In genomic region chr3:14178247-14179113, GRCh38 we compare ENCODE assay signal across 8 cellular contexts. TPM values are rescaled to one million over a fixed set of nuclear protein-coding genes. Genes with fewer than 3 reads are reported as not detected.
DNase-seq lines count a peak whose midpoint lies in the region; ATAC-seq and TF ChIP-seq lines count a peak whose summit lies in the region.

Gene LSM3 (plus strand): TSS chr3:14178817. CDS start chr3:14178861, 44 bp downstream.
Gene XPC (minus strand): TSS chr3:14178601. CDS start chr3:14178568, 33 bp downstream.

- peak within 1 kb of the TSS; percentile 91 for H3K4me3 ChIP-seq in left ventricle myocardium inferior

- H3K9me3 Mint-ChIP-seq in progenitor cell of endocrine pancreas (ENCODE audit: low read depth): no peaks in the 10 kb centered on the region

- peaks cover 31% of the 10 kb centered on the region for H3K4me1 Mint-ChIP-seq in progenitor cell of endocrine pancreas (ENCODE audit: low read depth)

- intact Hi-C loops in left ventricle myocardium inferior (cut with micrococcal nuclease): no loop called here

- H3K27ac ChIP-seq in angular gyrus (ENCODE audit: low read depth, low read length): peak within 1 kb of the TSS; percentile 95
- H3K27ac ChIP-seq in left ventricle myocardium inferior (replicated peaks): peak within 1 kb of the TSS; percentile 97

- H3K4me1 ChIP-seq in left ventricle myocardium inferior: peaks cover 47% of the 10 kb centered on the region

- peaks cover 5% of the 10 kb centered on the region for H3K36me3 Mint-ChIP-seq in progenitor cell of endocrine pancreas (ENCODE audit: insufficient read depth)

- peak; percentile 22 for TF ChIP-seq CTCF in left ventricle myocardium inferior (IDR thresholded peaks at IDR 0.05; ENCODE audit: borderline replicate concordance)
- no peak for TF ChIP-seq CTCF in progenitor cell of endocrine pancreas (IDR thresholded peaks at IDR 0.05; ENCODE audit: unreplicated experiment)

- no peaks in the 10 kb centered on the region for H3K9me3 ChIP-seq in left ventricle myocardium inferior (replicated peaks)

- H3K4me3 Mint-ChIP-seq in progenitor cell of endocrine pancreas (ENCODE audit: low read depth): peak within 1 kb of the TSS; percentile 99

- H3K27me3 ChIP-seq in left ventricle myocardium inferior (ENCODE audit: low read depth): no peaks in the 10 kb centered on the region

- H3K27ac Mint-ChIP-seq in progenitor cell of endocrine pancreas: peak within 1 kb of the TSS; percentile 99

- ATAC-seq in GM18498 (IDR thresholded peaks at IDR 0.05; ENCODE audit: unreplicated experiment) (peak; percentile 94), HG02938 (IDR thresholded peaks at IDR 0.05; ENCODE audit: unreplicated experiment) (peak; percentile 94)

- no peaks in the 10 kb centered on the region for H3K27me3 Mint-ChIP-seq in progenitor cell of endocrine pancreas

- H3K36me3 ChIP-seq in left ventricle myocardium inferior: peaks cover 23% of the 10 kb centered on the region

- peak; percentile 60 to 87 for DNase-seq in NCI-H187 (lab: John Stamatoyannopoulos, UW)
- DNase-seq in T-helper 2 cell: peak; percentile 93 to 99 (median 95)
- peak; percentile 96 for DNase-seq in left ventricle myocardium inferior
- peak; percentile 97 for DNase-seq in progenitor cell of endocrine pancreas (ENCODE audit: low spot score, unreplicated experiment)
- peak; percentile 97 for DNase-seq in ureter (ENCODE audit: low spot score)

RNA-seq across cellular contexts. Expression of gene LSM3, which starts in this region (rescaled TPM):
- total RNA-seq in left ventricle myocardium inferior (16.8 TPM), progenitor cell of endocrine pancreas (13.2 and 13.4 TPM in 2 replicates), ureter (11.4 TPM)

RNA-seq across cellular contexts. Expression of gene XPC, which starts in this region (rescaled TPM):
- total RNA-seq in left ventricle myocardium inferior: 10.4 TPM
- 40.1 and 43.0 TPM in 2 replicates for total RNA-seq in progenitor cell of endocrine pancreas
- 55.6 TPM for total RNA-seq in ureter

Comparison
In these comparisons a context has a peak if more than half of its experiments do, and no peak if none do; other contexts are left out.
1. Peak in every context shown above with its lines: DNase-seq, ATAC-seq, H3K4me3 ChIP-seq and H3K27ac ChIP-seq.